Comparison of ENCODE assay signal across 20 cellular contexts in the genomic region with DNA sequence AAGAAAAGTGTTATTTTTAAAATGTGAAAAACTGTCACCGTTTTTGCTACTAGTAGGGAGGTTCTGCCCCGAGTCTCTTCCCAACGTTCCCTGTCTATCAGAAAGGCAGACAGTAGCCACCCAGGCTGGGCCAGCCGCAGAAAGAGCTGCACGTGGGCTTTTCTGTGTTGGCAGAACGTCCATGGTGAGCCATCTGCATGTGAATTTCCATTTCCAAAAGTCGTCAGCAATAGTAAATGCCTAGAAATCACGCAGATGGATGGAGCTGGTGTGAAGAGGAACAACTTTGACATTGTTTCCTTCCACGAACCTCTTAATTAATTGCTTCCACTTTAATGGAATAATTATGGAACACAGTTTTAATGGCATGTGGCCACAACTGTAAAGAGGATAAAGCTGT.
DNase-seq lines count a peak whose midpoint lies in the region; ATAC-seq and TF ChIP-seq lines count a peak whose summit lies in the region.
"Had no signal": no experiment of that assay in that cellular context is flagged by ENCODE, and none has a peak within 500 bp of the region (broad histone marks: within the 10 kb centered on the region; RNA-seq: fewer than 3 reads in every experiment).

No MANE protein-coding gene starts in this region.

- H3K4me3 Mint-ChIP-seq in natural killer cell = no peak overlapping the region
- H3K4me3 Mint-ChIP-seq in natural killer cell treated with Interleukin-12 subunit alpha and Interleukin-12 subunit beta and Interleukin-15 and Interleukin-18, amount 100 ng/mL, for 72 hours = no peak overlapping the region
- H3K4me3 Mint-ChIP-seq in endodermal cell = no peak overlapping the region
- H3K4me3 Mint-ChIP-seq in T-cell = no peak overlapping the region
- H3K4me3 Mint-ChIP-seq in activated CD4-positive, alpha-beta T cell treated with anti-CD3 and anti-CD28 coated beads for 36 hours = no peak overlapping the region
- H3K4me3 Mint-ChIP-seq: activated CD8-positive, alpha-beta T cell treated with anti-CD3 and anti-CD28 coated beads for 36 hours; activated naive CD8-positive, alpha-beta T cell treated with anti-CD3 and anti-CD28 coated beads, Interleukin-2, amount 50 U/mL, for 24 hours; activated T-helper 1 cell treated with anti-CD3 and anti-CD28 coated beads, Interleukin-12 subunit alpha, Interleukin-12 subunit beta, Interleukin-2, Interleukin-4 antibody, amounts not matched to agents 30 ng/mL and 10 ng/mL and 1 ng/mL, durations not matched to agents 14 hours and 24 hours and 36 hours; CD4-positive, alpha-beta memory T cell had no signal

- no peak for ATAC-seq in natural killer cell
- ATAC-seq in natural killer cell treated with Interleukin-12 subunit alpha and Interleukin-12 subunit beta and Interleukin-15 and Interleukin-18, amount 100 ng/mL, for 72 hours = no peak
- ATAC-seq in T-cell (replicated peaks in 1 of 4) = no peak
- ATAC-seq in activated CD4-positive, alpha-beta T cell treated with anti-CD3 and anti-CD28 coated beads for 36 hours = no peak
- ATAC-seq: activated CD8-positive, alpha-beta T cell treated with anti-CD3 and anti-CD28 coated beads for 36 hours; activated naive CD8-positive, alpha-beta T cell treated with anti-CD3 and anti-CD28 coated beads, Interleukin-2, amount 50 U/mL, for 24 hours; HepG2 had no signal

- H3K9ac ChIP-seq in endodermal cell (ENCODE audit: extremely low read depth, low read length, poor library complexity, severe bottlenecking) = no peak overlapping the region

- H3K4me1 ChIP-seq in endodermal cell (ENCODE audit: control insufficient read depth, insufficient read depth, low read length) (peaks cover 12% of the 10 kb centered on the region), mesodermal cell (ENCODE audit: control insufficient read depth, insufficient read depth, low read length, poor library complexity, severe bottlenecking) (peaks cover 32% of the 10 kb centered on the region), thyroid gland (peaks cover 17 to 32% of the 10 kb centered on the region in 2 donors)

- H3K36me3 Mint-ChIP-seq in natural killer cell (no peaks in the 10 kb centered on the region), endodermal cell (ENCODE audit: low read depth) (peaks cover 42% of the 10 kb centered on the region), T-cell (peaks cover 62% of the 10 kb centered on the region)
- peaks cover 4% of the 10 kb centered on the region for H3K36me3 Mint-ChIP-seq in natural killer cell treated with Interleukin-12 subunit alpha and Interleukin-12 subunit beta and Interleukin-15 and Interleukin-18, amount 100 ng/mL, for 72 hours
- H3K36me3 Mint-ChIP-seq in activated CD4-positive, alpha-beta T cell treated with anti-CD3 and anti-CD28 coated beads for 36 hours (ENCODE audit: low read depth) = peaks cover 47% of the 10 kb centered on the region

- intact Hi-C loops in natural killer cell (cut with micrococcal nuclease) = no loop called here
- intact Hi-C loops in thyroid gland (cut with DNase I) = no loop called here
- intact Hi-C loops in activated CD4-positive, alpha-beta T cell treated with anti-CD3 and anti-CD28 coated beads for 36 hours (cut with DNase I, micrococcal nuclease) = no loop called here

- WGBS in endodermal cell (ENCODE audit: insufficient coverage in 1 of 2, insufficient read length in 1 of 2), 2 experiments = 71 to 74% methylated on average over 8 to 9 of the region's 9 CpGs
- 48 to 49% methylated on average over 7 to 8 of the region's 9 CpGs for WGBS in mesodermal cell (ENCODE audit: insufficient coverage in 2 of 2), 2 experiments
- WGBS in thyroid gland, 2 donors = 85 to 87% methylated on average over 9 of the region's 9 CpGs

- no peaks in the 10 kb centered on the region for H3K27me3 Mint-ChIP-seq in natural killer cell (ENCODE audit: low read depth in 2 of 2)
- no peaks in the 10 kb centered on the region for H3K27me3 Mint-ChIP-seq in natural killer cell treated with Interleukin-12 subunit alpha and Interleukin-12 subunit beta and Interleukin-15 and Interleukin-18, amount 100 ng/mL, for 72 hours
- no peaks in the 10 kb centered on the region for H3K27me3 Mint-ChIP-seq in endodermal cell (ENCODE audit: insufficient read depth)
- H3K27me3 Mint-ChIP-seq in T-cell = no peaks in the 10 kb centered on the region
- H3K27me3 Mint-ChIP-seq in activated CD4-positive, alpha-beta T cell treated with anti-CD3 and anti-CD28 coated beads for 36 hours = no peaks in the 10 kb centered on the region
- H3K27me3 Mint-ChIP-seq: activated CD8-positive, alpha-beta T cell treated with anti-CD3 and anti-CD28 coated beads for 36 hours; activated naive CD8-positive, alpha-beta T cell treated with anti-CD3 and anti-CD28 coated beads, Interleukin-2, amount 50 U/mL, for 24 hours; CD4-positive, alpha-beta memory T cell had no signal

- H3K9me3 ChIP-seq in endodermal cell (ENCODE audit: control insufficient read depth, low read length) = no peaks in the 10 kb centered on the region
- H3K9me3 ChIP-seq in mesodermal cell (ENCODE audit: control insufficient read depth, low read length) = no peaks in the 10 kb centered on the region
- no peaks in the 10 kb centered on the region for H3K9me3 ChIP-seq in thyroid gland

- H3K27me3 ChIP-seq in endodermal cell (ENCODE audit: control insufficient read depth, insufficient read depth, low read length, poor library complexity, severe bottlenecking) (no peaks in the 10 kb centered on the region), thyroid gland (no peaks in the 10 kb centered on the region)

- H3K4me1 Mint-ChIP-seq in natural killer cell (peaks cover 72 to 83% of the 10 kb centered on the region in 2 donors), endodermal cell (peaks cover 20% of the 10 kb centered on the region), T-cell (no peaks in the 10 kb centered on the region)
- peaks cover 19 to 55% of the 10 kb centered on the region in 2 donors for H3K4me1 Mint-ChIP-seq in natural killer cell treated with Interleukin-12 subunit alpha and Interleukin-12 subunit beta and Interleukin-15 and Interleukin-18, amount 100 ng/mL, for 72 hours (ENCODE audit: low read depth in 2 of 2)
- no peaks in the 10 kb centered on the region for H3K4me1 Mint-ChIP-seq in activated CD4-positive, alpha-beta T cell treated with anti-CD3 and anti-CD28 coated beads for 36 hours
- H3K4me1 Mint-ChIP-seq: activated naive CD8-positive, alpha-beta T cell treated with anti-CD3 and anti-CD28 coated beads, Interleukin-2, amount 50 U/mL, for 24 hours; CD4-positive, alpha-beta memory T cell had no signal

- CTCF ChIA-PET in T-cell (lab: Charles Lee) = no interaction called here
- CTCF ChIA-PET in activated CD4-positive, alpha-beta T cell treated with anti-CD3 and anti-CD28 coated beads for 36 hours (lab: Charles Lee) = no interaction called here

- H3K4me3 ChIP-seq in endodermal cell (ENCODE audit: low read length) (no peak overlapping the region), mesodermal cell (ENCODE audit: extremely low read depth, insufficient read depth, low read length, poor library complexity, severe bottlenecking) (no peak overlapping the region), thyroid gland (replicated peaks in 1 of 3) (no peak overlapping the region)
- H3K4me3 ChIP-seq: lung, PC-9, skin epidermis had no signal

- TF ChIP-seq POLR2A in thyroid gland (IDR thresholded peaks at IDR 0.05) = no peak

- DNase-seq in natural killer cell (no peak), endodermal cell (peak; percentile 34), thyroid gland (no peak), T-cell (no peak), AG08396 (ENCODE audit: low spot score) (no peak)
- no peak for DNase-seq in natural killer cell treated with Interleukin-12 subunit alpha and Interleukin-12 subunit beta and Interleukin-15 and Interleukin-18, amount 100 ng/mL, for 72 hours (ENCODE audit: low spot score)
- no peak for DNase-seq in activated CD4-positive, alpha-beta T cell treated with anti-CD3 and anti-CD28 coated beads for 36 hours
- DNase-seq: activated CD8-positive, alpha-beta T cell treated with anti-CD3 and anti-CD28 coated beads for 36 hours; activated naive CD8-positive, alpha-beta T cell treated with anti-CD3 and anti-CD28 coated beads, Interleukin-2, amount 50 U/mL, for 24 hours; CD4-positive, alpha-beta memory T cell; DND-41; NCI-H2107; PC-9; stimulated activated naive CD4-positive, alpha-beta T cell had no signal

- H3K36me3 ChIP-seq in endodermal cell (ENCODE audit: control insufficient read depth, insufficient read depth, low read length) (peaks cover 29% of the 10 kb centered on the region), mesodermal cell (ENCODE audit: control insufficient read depth, insufficient read depth, low read length) (peaks cover 37% of the 10 kb centered on the region), thyroid gland (peaks cover 6 to 19% of the 10 kb centered on the region in 2 donors)

- H3K27ac Mint-ChIP-seq in natural killer cell (peak overlapping the region; percentile 82), endodermal cell (peak overlapping the region; percentile 91), T-cell (no peak overlapping the region)
- no peak overlapping the region for H3K27ac Mint-ChIP-seq in natural killer cell treated with Interleukin-12 subunit alpha and Interleukin-12 subunit beta and Interleukin-15 and Interleukin-18, amount 100 ng/mL, for 72 hours
- H3K27ac Mint-ChIP-seq in activated CD4-positive, alpha-beta T cell treated with anti-CD3 and anti-CD28 coated beads for 36 hours = no peak overlapping the region
- H3K27ac Mint-ChIP-seq: activated naive CD8-positive, alpha-beta T cell treated with anti-CD3 and anti-CD28 coated beads, Interleukin-2, amount 50 U/mL, for 24 hours; activated T-helper 1 cell treated with anti-CD3 and anti-CD28 coated beads, Interleukin-12 subunit alpha, Interleukin-12 subunit beta, Interleukin-2, Interleukin-4 antibody, amounts not matched to agents 30 ng/mL and 10 ng/mL and 1 ng/mL, durations not matched to agents 14 hours and 24 hours and 36 hours; CD4-positive, alpha-beta memory T cell had no signal

- TF ChIP-seq CTCF in natural killer cell (IDR thresholded peaks at IDR 0.05) = no peak
- no peak for TF ChIP-seq CTCF in endodermal cell (conservative IDR thresholded peaks at IDR 0.05)
- TF ChIP-seq CTCF in thyroid gland (IDR thresholded peaks at IDR 0.05) = no peak

- H3K27ac ChIP-seq in endodermal cell (ENCODE audit: low read depth, low read length) (peak overlapping the region; percentile 74), mesodermal cell (ENCODE audit: low read depth, low read length, severe bottlenecking) (peak overlapping the region; percentile 87), thyroid gland (peak overlapping the region in 2 of 3 donors; percentile 13 to 63)
- H3K27ac ChIP-seq: PC-9, VCaP had no signal

- POLR2A ChIA-PET in T-cell (lab: Charles Lee) = no interaction called here
- POLR2A ChIA-PET in activated CD4-positive, alpha-beta T cell treated with anti-CD3 and anti-CD28 coated beads for 36 hours (lab: Charles Lee) = interaction anchor here (1.0 kb wide), 1 partner anchor 10 kb away, joined by 3 read pairs; no protein-coding TSS in a partner anchor

- H3K9me3 Mint-ChIP-seq in natural killer cell = peaks cover 0 to under 1% of the 10 kb centered on the region in 2 donors
- no peaks in the 10 kb centered on the region for H3K9me3 Mint-ChIP-seq in natural killer cell treated with Interleukin-12 subunit alpha and Interleukin-12 subunit beta and Interleukin-15 and Interleukin-18, amount 100 ng/mL, for 72 hours
- no peaks in the 10 kb centered on the region for H3K9me3 Mint-ChIP-seq in endodermal cell
- no peaks in the 10 kb centered on the region for H3K9me3 Mint-ChIP-seq in T-cell
- H3K9me3 Mint-ChIP-seq in activated CD4-positive, alpha-beta T cell treated with anti-CD3 and anti-CD28 coated beads for 36 hours (ENCODE audit: low read depth) = no peaks in the 10 kb centered on the region
- H3K9me3 Mint-ChIP-seq: activated CD8-positive, alpha-beta T cell treated with anti-CD3 and anti-CD28 coated beads for 36 hours; activated naive CD8-positive, alpha-beta T cell treated with anti-CD3 and anti-CD28 coated beads, Interleukin-2, amount 50 U/mL, for 24 hours; activated T-helper 1 cell treated with anti-CD3 and anti-CD28 coated beads, Interleukin-12 subunit alpha, Interleukin-12 subunit beta, Interleukin-2, Interleukin-4 antibody, amounts not matched to agents 30 ng/mL and 10 ng/mL and 1 ng/mL, durations not matched to agents 14 hours and 24 hours and 36 hours had no signal

Comparison
In these comparisons a context has a peak if more than half of its experiments do, and no peak if none do; other contexts are left out.
1. H3K27ac Mint-ChIP-seq: peak in natural killer cell (2 of 2) and endodermal cell (single experiment); none in natural killer cell treated with Interleukin-12 subunit alpha and Interleukin-12 subunit beta and Interleukin-15 and Interleukin-18, amount 100 ng/mL, for 72 hours (0 of 2), T-cell (0 of 2) and activated CD4-positive, alpha-beta T cell treated with anti-CD3 and anti-CD28 coated beads for 36 hours (single experiment).
2. Peak in every context shown above with its lines, with median percentiles within 50 percentile points of each other: H3K27ac ChIP-seq.